ENCODE assay signal across 7 cellular contexts in the genomic region with DNA sequence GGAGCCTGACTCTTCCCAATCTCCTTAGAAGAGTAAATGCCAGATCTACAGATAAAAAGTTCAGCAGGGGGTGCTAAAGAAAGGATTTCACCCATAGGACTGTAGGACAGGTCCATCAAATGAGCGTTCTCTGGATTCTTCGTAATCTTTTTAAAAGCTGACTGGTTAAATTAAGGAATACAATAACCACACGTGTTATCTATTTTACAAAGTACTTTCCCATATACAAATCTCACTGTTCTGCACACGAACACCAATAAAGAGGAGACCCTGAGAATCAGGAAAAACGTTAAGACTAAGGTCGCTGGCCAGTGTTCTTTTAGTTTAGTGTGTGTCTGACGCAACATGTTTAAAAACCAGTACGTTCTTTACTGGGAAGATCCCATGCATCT. TPM values are rescaled to one million over a fixed set of nuclear protein-coding genes. Genes with fewer than 3 reads are reported as not detected.
DNase-seq lines count a peak whose midpoint lies in the region; ATAC-seq and TF ChIP-seq lines count a peak whose summit lies in the region.

No MANE protein-coding gene starts in this region.

- peak; percentile 14 for TF ChIP-seq CTCF in GM10248 (IDR thresholded peaks at IDR 0.05; ENCODE audit: control extremely low read depth, extremely low read depth, low read depth, missing control alignments)

- no peak overlapping the region for H3K4me3 Mint-ChIP-seq in naive thymus-derived CD8-positive, alpha-beta T cell

- CTCF ChIA-PET in GM10248 (lab: Yijun Ruan, JAX), result interaction anchor here (0.9 to 3.4 kb wide), 19 partner anchors 8 to 1104 kb away, joined by 3 to 38 read pairs (median 4); no protein-coding TSS in a partner anchor

- no peak overlapping the region for H3K27ac Mint-ChIP-seq in naive thymus-derived CD8-positive, alpha-beta T cell

- no peak for TF ChIP-seq EP300 in Ishikawa (IDR thresholded peaks at IDR 0.05; ENCODE audit: borderline replicate concordance)

- no peaks in the 10 kb centered on the region for H3K9me3 Mint-ChIP-seq in naive thymus-derived CD8-positive, alpha-beta T cell

- POLR2A ChIA-PET in GM10248 (lab: Yijun Ruan, JAX), result interaction anchor here (0.6 kb wide), 2 partner anchors 43 to 334 kb away, joined by 5 to 6 read pairs; no protein-coding TSS in a partner anchor
- POLR2A ChIA-PET in naive thymus-derived CD8-positive, alpha-beta T cell (lab: Charles Lee), result interaction anchor here (0.6 to 2.3 kb wide), 4 partner anchors 43 to 1128 kb away, joined by 4 to 6 read pairs (median 4); a partner anchor contains a TSS

- H3K4me1 Mint-ChIP-seq in naive thymus-derived CD8-positive, alpha-beta T cell, result peaks cover 2 to 10% (median 7%) of the 10 kb centered on the region in 4 donors

- TF ChIP-seq RAD21 in Ishikawa (IDR thresholded peaks at IDR 0.05; ENCODE audit: low read depth), result peak; percentile 22; the same call in 1 of the 2 replicates

- peaks cover 0 to 25% (median 0%) of the 10 kb centered on the region in 3 donors for H3K36me3 Mint-ChIP-seq in naive thymus-derived CD8-positive, alpha-beta T cell

- ATAC-seq in GM21786 (IDR thresholded peaks at IDR 0.05; ENCODE audit: unreplicated experiment), result peak; percentile 22
- ATAC-seq in naive thymus-derived CD8-positive, alpha-beta T cell, result peak; percentile 2

- DNase-seq in GM10248 (ENCODE audit: extremely low spot score), result peak; percentile 32
- peak; percentile 27 for DNase-seq in SK-N-DZ (ENCODE audit: low spot score)
- peak; percentile 38 for DNase-seq in fibroblast of gingiva (ENCODE audit: low read depth)
- peak in 1 of 10 donors; percentile 3 for DNase-seq in naive thymus-derived CD8-positive, alpha-beta T cell
- DNase-seq in NCI-H1930 (lab: John Stamatoyannopoulos, UW), result no peak

- peaks cover 0 to 17% (median 5%) of the 10 kb centered on the region in 5 donors for H3K27me3 Mint-ChIP-seq in naive thymus-derived CD8-positive, alpha-beta T cell

TF ChIP-seq in Ishikawa, 13 proteins besides CTCF, POLR2A, EP300 and RAD21:
- TF ChIP-seq, protein P1, sequence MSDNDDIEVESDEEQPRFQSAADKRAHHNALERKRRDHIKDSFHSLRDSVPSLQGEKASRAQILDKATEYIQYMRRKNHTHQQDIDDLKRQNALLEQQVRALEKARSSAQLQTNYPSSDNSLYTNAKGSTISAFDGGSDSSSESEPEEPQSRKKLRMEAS (IDR thresholded peaks at IDR 0.05), result no peak
- TF ChIP-seq NFIC (IDR thresholded peaks at IDR 0.05), result 0 out of 2 replicates have a peak, but pooled peaks have one; percentile 16
- peak; percentile 48; the same call in 1 of the 2 replicates for TF ChIP-seq CEBPB (IDR thresholded peaks at IDR 0.05)

RNA-seq across cellular contexts. Expression of a gene that starts 0.5 kb away (rescaled TPM):
- polyA plus RNA-seq in SK-N-DZ (2014; cell fraction: cytosol; rRNA removed), result 39.8 and 50.1 TPM in 2 replicates
- polyA plus RNA-seq in SK-N-DZ (2014; cell fraction: nucleus; rRNA removed), result 134 and 142 TPM in 2 replicates
- total RNA-seq in naive thymus-derived CD8-positive, alpha-beta T cell, result 10 to 100 TPM; 42.3 to 43.0 TPM
- 10 to 100 TPM; 10.1 to 12.1 (median 11.6) TPM for polyA plus RNA-seq in naive thymus-derived CD8-positive, alpha-beta T cell

RNA-seq across cellular contexts. Expression of a gene that starts 0.7 kb away (rescaled TPM):
- 17.2 and 36.2 TPM in 2 replicates for polyA plus RNA-seq in SK-N-DZ (2014; cell fraction: cytosol; rRNA removed)
- 28.9 and 37.8 TPM in 2 replicates for polyA plus RNA-seq in SK-N-DZ (2014; cell fraction: nucleus; rRNA removed)
- 1 to 10 TPM; 5.5 to 6.1 TPM for total RNA-seq in naive thymus-derived CD8-positive, alpha-beta T cell
- 10 to 100 TPM; 12.3 to 18.4 (median 15.4) TPM for polyA plus RNA-seq in naive thymus-derived CD8-positive, alpha-beta T cell

RNA-seq across cellular contexts. Expression of a gene that starts 32.8 kb away (rescaled TPM):
- not detected in 2 replicates for polyA plus RNA-seq in SK-N-DZ (2014; cell fraction: cytosol; rRNA removed)
- not detected in 2 replicates for polyA plus RNA-seq in SK-N-DZ (2014; cell fraction: nucleus; rRNA removed)
- not detected for total RNA-seq in naive thymus-derived CD8-positive, alpha-beta T cell
- polyA plus RNA-seq in naive thymus-derived CD8-positive, alpha-beta T cell, result under 1 TPM; 0.08 to 0.21 (median 0.09) TPM

Comparison
In these comparisons a context has a peak if more than half of its experiments do, and no peak if none do; other contexts are left out.
1. DNase-seq: peak in GM10248 (single experiment), SK-N-DZ (single experiment) and fibroblast of gingiva (single experiment); none in NCI-H1930 (0 of 2).